In genomic region chr2:175097297-175097696, GRCh38 we compare ENCODE assay signal across 17 cellular contexts.
DNase-seq lines count a peak whose midpoint lies in the region; ATAC-seq and TF ChIP-seq lines count a peak whose summit lies in the region.
"Had no signal": no experiment of that assay in that cellular context is flagged by ENCODE, and none has a peak within 500 bp of the region (broad histone marks: within the 10 kb centered on the region; RNA-seq: fewer than 3 reads in every experiment).

No MANE protein-coding gene starts in this region.

- H3K27ac Mint-ChIP-seq in endodermal cell: peak overlapping the region; percentile 14
- H3K27ac Mint-ChIP-seq: activated B cell treated with CpG ODN at 0.5 μM for 24 hours; activated naive CD4-positive, alpha-beta T cell treated with anti-CD3 and anti-CD28 coated beads, Interleukin-2, amount 10 ng/mL, durations not matched to agents 7 days and 5 days had no signal

- H3K4me3 ChIP-seq in endodermal cell (ENCODE audit: low read length): no peak overlapping the region
- H3K4me3 ChIP-seq: lower lobe of right lung, right atrium auricular region had no signal

- WGBS in endodermal cell (ENCODE audit: insufficient coverage in 1 of 2, insufficient read length in 1 of 2), 2 experiments: 93 to 100% methylated on average over 1 to 5 of the region's 5 CpGs

- no peak overlapping the region for H3K4me3 Mint-ChIP-seq in endodermal cell
- H3K4me3 Mint-ChIP-seq: activated B cell treated with CpG ODN at 0.5 μM for 24 hours; activated naive CD4-positive, alpha-beta T cell treated with anti-CD3 and anti-CD28 coated beads, Interleukin-2, amount 10 ng/mL, durations not matched to agents 7 days and 5 days; CD4-positive, CD25-positive, alpha-beta regulatory T cell had no signal

- H3K9me3 Mint-ChIP-seq in endodermal cell: no peaks in the 10 kb centered on the region
- H3K9me3 Mint-ChIP-seq: activated B cell treated with CpG ODN at 0.5 μM for 24 hours; activated naive CD4-positive, alpha-beta T cell treated with anti-CD3 and anti-CD28 coated beads, Interleukin-2, amount 10 ng/mL, durations not matched to agents 7 days and 5 days; CD4-positive, CD25-positive, alpha-beta regulatory T cell had no signal

- H3K27me3 Mint-ChIP-seq in endodermal cell (ENCODE audit: insufficient read depth): no peaks in the 10 kb centered on the region
- H3K27me3 Mint-ChIP-seq: activated B cell treated with CpG ODN at 0.5 μM for 24 hours; activated naive CD4-positive, alpha-beta T cell treated with anti-CD3 and anti-CD28 coated beads, Interleukin-2, amount 10 ng/mL, durations not matched to agents 7 days and 5 days; CD4-positive, CD25-positive, alpha-beta regulatory T cell had no signal

- no peak overlapping the region for H3K9ac ChIP-seq in endodermal cell (ENCODE audit: extremely low read depth, low read length, poor library complexity, severe bottlenecking)

- no peaks in the 10 kb centered on the region for H3K27me3 ChIP-seq in endodermal cell (ENCODE audit: control insufficient read depth, insufficient read depth, low read length, poor library complexity, severe bottlenecking)
- H3K27me3 ChIP-seq: right atrium auricular region had no signal

- peaks cover 53% of the 10 kb centered on the region for H3K36me3 Mint-ChIP-seq in endodermal cell (ENCODE audit: low read depth)

- no peaks in the 10 kb centered on the region for H3K4me1 ChIP-seq in endodermal cell (ENCODE audit: control insufficient read depth, insufficient read depth, low read length)
- H3K4me1 ChIP-seq: lower lobe of right lung, right atrium auricular region had no signal

- H3K9me3 ChIP-seq in endodermal cell (ENCODE audit: control insufficient read depth, low read length): peaks cover 14% of the 10 kb centered on the region
- H3K9me3 ChIP-seq: lower lobe of right lung, right atrium auricular region had no signal

- ATAC-seq in GM19463 (IDR thresholded peaks at IDR 0.05; ENCODE audit: unreplicated experiment): no peak
- ATAC-seq: lower lobe of right lung had no signal

- no peak overlapping the region for H3K27ac ChIP-seq in endodermal cell (ENCODE audit: low read depth, low read length)
- H3K27ac ChIP-seq: lower lobe of right lung, right atrium auricular region had no signal

- TF ChIP-seq CTCF in endodermal cell (conservative IDR thresholded peaks at IDR 0.05): no peak

- H3K36me3 ChIP-seq in endodermal cell (ENCODE audit: control insufficient read depth, insufficient read depth, low read length): peaks cover 79% of the 10 kb centered on the region

- DNase-seq in EL (peak; percentile 76), NCI-H69 (lab: John Stamatoyannopoulos, UW) (peak; percentile 2), endodermal cell (no peak), non-pigmented ciliary epithelial cell (ENCODE audit: low read depth) (peak; percentile 63), NCI-H1930 (lab: John Stamatoyannopoulos, UW) (no peak), SHP77 (lab: John Stamatoyannopoulos, UW) (no peak)
- DNase-seq in activated CD4-positive, CD25-positive, alpha-beta regulatory T cell treated with anti-CD3 and anti-CD28 coated beads, Interleukin-2, amount 50 U/mL, for 72 hours: no peak
- DNase-seq: activated B cell treated with CpG ODN at 0.5 μM for 24 hours; activated naive CD4-positive, alpha-beta T cell treated with anti-CD3 and anti-CD28 coated beads, Interleukin-2, amount 10 ng/mL, durations not matched to agents 7 days and 5 days; CD4-positive, CD25-positive, alpha-beta regulatory T cell; erythroblast; lower lobe of right lung; NCI-H1105 treated with DMSO at 0.1 percent for 48 hours; stimulated activated CD4-positive, alpha-beta T cell treated with anti-CD3 and anti-CD28 coated beads, Interleukin-4, amount 100 ng/mL, for 4 hours; trophoblast cell had no signal

- H3K4me1 Mint-ChIP-seq in endodermal cell: no peaks in the 10 kb centered on the region
- H3K4me1 Mint-ChIP-seq: activated B cell treated with CpG ODN at 0.5 μM for 24 hours; activated naive CD4-positive, alpha-beta T cell treated with anti-CD3 and anti-CD28 coated beads, Interleukin-2, amount 10 ng/mL, durations not matched to agents 7 days and 5 days had no signal

Comparison
In these comparisons a context has a peak if more than half of its experiments do, and no peak if none do; other contexts are left out.
1. DNase-seq: peak in EL (single experiment), NCI-H69 (single experiment) and non-pigmented ciliary epithelial cell (single experiment); none in endodermal cell (single experiment), NCI-H1930 (0 of 2), SHP77 (0 of 2) and activated CD4-positive, CD25-positive, alpha-beta regulatory T cell treated with anti-CD3 and anti-CD28 coated beads, Interleukin-2, amount 50 U/mL, for 72 hours (single experiment).